ENCODE assay signal across 1 cellular context in the genomic region with DNA sequence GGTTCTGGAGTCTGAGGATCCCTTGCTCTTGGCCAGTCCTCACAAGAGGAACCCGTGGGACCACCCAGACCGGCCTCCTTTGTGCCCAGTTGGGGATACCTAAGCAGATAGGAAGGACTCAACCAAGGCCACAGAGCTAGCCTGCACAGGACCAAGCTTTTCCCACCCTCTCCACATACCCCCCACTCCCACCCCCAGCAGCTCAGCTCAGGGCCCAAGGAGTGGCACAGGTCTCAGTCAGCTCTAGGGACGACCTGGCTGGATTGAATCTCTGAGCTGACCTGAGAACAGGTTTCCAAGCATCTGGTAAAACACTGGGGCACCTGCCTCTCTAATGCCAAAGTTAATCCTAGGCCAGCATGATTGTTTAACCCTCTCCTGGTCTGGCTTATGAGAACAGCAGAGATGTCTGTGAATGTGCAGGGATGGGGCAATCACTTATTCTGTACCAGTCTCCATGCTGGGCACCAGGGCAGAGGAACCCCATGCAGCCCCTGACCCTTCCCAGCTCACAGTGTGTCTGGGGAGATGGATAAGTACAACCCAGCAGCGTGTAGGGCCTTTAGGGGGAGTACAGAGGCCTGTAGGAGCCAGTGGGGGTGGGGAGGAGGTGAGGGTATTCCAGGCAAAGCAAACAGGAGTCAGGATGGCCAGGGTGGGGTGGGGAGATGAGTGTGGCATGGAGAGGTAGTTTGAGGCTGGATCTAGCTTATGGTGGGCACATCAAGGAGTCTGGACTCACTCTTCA.
TF ChIP-seq lines count a peak whose summit lies in the region.

No MANE protein-coding gene starts in this region.

TF ChIP-seq in WTC11, 78 proteins besides CTCF, POLR2A, EP300 and RAD21:
- TF ChIP-seq, protein P1, sequence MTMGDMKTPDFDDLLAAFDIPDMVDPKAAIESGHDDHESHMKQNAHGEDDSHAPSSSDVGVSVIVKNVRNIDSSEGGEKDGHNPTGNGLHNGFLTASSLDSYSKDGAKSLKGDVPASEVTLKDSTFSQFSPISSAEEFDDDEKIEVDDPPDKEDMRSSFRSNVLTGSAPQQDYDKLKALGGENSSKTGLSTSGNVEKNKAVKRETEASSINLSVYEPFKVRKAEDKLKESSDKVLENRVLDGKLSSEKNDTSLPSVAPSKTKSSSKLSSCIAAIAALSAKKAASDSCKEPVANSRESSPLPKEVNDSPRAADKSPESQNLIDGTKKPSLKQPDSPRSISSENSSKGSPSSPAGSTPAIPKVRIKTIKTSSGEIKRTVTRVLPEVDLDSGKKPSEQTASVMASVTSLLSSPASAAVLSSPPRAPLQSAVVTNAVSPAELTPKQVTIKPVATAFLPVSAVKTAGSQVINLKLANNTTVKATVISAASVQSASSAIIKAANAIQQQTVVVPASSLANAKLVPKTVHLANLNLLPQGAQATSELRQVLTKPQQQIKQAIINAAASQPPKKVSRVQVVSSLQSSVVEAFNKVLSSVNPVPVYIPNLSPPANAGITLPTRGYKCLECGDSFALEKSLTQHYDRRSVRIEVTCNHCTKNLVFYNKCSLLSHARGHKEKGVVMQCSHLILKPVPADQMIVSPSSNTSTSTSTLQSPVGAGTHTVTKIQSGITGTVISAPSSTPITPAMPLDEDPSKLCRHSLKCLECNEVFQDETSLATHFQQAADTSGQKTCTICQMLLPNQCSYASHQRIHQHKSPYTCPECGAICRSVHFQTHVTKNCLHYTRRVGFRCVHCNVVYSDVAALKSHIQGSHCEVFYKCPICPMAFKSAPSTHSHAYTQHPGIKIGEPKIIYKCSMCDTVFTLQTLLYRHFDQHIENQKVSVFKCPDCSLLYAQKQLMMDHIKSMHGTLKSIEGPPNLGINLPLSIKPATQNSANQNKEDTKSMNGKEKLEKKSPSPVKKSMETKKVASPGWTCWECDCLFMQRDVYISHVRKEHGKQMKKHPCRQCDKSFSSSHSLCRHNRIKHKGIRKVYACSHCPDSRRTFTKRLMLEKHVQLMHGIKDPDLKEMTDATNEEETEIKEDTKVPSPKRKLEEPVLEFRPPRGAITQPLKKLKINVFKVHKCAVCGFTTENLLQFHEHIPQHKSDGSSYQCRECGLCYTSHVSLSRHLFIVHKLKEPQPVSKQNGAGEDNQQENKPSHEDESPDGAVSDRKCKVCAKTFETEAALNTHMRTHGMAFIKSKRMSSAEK (CRISPR knock-in tag; IDR thresholded peaks at IDR 0.05; ENCODE audit: borderline replicate concordance) = no peak
- TF ChIP-seq ZNF423 (CRISPR knock-in tag; IDR thresholded peaks at IDR 0.05) (no peak), TEAD4 (CRISPR knock-in tag; IDR thresholded peaks at IDR 0.05) (no peak)
- TF ChIP-seq, protein P2, sequence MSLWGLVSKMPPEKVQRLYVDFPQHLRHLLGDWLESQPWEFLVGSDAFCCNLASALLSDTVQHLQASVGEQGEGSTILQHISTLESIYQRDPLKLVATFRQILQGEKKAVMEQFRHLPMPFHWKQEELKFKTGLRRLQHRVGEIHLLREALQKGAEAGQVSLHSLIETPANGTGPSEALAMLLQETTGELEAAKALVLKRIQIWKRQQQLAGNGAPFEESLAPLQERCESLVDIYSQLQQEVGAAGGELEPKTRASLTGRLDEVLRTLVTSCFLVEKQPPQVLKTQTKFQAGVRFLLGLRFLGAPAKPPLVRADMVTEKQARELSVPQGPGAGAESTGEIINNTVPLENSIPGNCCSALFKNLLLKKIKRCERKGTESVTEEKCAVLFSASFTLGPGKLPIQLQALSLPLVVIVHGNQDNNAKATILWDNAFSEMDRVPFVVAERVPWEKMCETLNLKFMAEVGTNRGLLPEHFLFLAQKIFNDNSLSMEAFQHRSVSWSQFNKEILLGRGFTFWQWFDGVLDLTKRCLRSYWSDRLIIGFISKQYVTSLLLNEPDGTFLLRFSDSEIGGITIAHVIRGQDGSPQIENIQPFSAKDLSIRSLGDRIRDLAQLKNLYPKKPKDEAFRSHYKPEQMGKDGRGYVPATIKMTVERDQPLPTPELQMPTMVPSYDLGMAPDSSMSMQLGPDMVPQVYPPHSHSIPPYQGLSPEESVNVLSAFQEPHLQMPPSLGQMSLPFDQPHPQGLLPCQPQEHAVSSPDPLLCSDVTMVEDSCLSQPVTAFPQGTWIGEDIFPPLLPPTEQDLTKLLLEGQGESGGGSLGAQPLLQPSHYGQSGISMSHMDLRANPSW (CRISPR knock-in tag; conservative IDR thresholded peaks at IDR 0.05; ENCODE audit: low read depth) = no peak
- TF ChIP-seq, protein P3, sequence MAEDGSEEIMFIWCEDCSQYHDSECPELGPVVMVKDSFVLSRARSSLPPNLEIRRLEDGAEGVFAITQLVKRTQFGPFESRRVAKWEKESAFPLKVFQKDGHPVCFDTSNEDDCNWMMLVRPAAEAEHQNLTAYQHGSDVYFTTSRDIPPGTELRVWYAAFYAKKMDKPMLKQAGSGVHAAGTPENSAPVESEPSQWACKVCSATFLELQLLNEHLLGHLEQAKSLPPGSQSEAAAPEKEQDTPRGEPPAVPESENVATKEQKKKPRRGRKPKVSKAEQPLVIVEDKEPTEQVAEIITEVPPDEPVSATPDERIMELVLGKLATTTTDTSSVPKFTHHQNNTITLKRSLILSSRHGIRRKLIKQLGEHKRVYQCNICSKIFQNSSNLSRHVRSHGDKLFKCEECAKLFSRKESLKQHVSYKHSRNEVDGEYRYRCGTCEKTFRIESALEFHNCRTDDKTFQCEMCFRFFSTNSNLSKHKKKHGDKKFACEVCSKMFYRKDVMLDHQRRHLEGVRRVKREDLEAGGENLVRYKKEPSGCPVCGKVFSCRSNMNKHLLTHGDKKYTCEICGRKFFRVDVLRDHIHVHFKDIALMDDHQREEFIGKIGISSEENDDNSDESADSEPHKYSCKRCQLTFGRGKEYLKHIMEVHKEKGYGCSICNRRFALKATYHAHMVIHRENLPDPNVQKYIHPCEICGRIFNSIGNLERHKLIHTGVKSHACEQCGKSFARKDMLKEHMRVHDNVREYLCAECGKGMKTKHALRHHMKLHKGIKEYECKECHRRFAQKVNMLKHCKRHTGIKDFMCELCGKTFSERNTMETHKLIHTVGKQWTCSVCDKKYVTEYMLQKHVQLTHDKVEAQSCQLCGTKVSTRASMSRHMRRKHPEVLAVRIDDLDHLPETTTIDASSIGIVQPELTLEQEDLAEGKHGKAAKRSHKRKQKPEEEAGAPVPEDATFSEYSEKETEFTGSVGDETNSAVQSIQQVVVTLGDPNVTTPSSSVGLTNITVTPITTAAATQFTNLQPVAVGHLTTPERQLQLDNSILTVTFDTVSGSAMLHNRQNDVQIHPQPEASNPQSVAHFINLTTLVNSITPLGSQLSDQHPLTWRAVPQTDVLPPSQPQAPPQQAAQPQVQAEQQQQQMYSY (CRISPR knock-in tag; IDR thresholded peaks at IDR 0.05) = no peak
- TF ChIP-seq, protein P4, sequence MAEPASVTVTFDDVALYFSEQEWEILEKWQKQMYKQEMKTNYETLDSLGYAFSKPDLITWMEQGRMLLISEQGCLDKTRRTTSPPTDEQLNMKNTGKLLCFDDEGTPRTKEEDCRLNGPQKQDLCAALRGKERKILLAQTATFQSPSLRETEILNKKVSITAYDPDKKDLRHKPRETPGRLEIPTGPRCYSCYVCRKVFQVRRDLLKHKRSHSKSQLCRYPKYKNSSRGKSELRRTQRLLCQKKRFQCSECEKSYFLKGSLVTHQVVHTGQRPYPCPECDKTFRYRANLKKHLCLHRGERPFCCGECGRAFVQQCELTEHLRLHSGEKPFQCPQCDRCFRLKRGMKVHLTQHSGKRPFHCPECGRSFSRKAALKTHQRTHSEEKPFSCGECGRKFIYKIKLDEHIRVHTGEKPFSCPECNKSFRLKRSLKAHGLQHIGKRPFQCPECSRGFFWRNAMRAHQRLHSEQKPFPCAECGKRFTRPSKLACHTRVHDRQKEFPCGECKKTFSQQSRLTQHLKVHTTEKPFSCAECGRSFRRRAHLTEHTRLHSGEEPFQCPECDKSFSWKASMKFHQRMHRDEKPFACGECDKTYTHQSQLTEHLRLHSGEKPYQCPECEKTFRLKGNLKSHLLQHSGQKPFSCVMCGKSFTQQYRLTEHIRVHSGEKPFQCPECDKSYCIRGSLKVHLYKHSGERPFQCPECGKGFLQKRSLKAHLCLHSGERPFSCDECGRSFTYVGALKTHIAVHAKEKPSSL (CRISPR knock-in tag; conservative IDR thresholded peaks at IDR 0.05) = no peak
- TF ChIP-seq, protein P5, sequence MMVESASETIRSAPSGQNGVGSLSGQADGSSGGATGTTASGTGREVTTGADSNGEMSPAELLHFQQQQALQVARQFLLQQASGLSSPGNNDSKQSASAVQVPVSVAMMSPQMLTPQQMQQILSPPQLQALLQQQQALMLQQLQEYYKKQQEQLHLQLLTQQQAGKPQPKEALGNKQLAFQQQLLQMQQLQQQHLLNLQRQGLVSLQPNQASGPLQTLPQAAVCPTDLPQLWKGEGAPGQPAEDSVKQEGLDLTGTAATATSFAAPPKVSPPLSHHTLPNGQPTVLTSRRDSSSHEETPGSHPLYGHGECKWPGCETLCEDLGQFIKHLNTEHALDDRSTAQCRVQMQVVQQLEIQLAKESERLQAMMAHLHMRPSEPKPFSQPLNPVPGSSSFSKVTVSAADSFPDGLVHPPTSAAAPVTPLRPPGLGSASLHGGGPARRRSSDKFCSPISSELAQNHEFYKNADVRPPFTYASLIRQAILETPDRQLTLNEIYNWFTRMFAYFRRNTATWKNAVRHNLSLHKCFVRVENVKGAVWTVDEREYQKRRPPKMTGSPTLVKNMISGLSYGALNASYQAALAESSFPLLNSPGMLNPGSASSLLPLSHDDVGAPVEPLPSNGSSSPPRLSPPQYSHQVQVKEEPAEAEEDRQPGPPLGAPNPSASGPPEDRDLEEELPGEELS (CRISPR knock-in tag; IDR thresholded peaks at IDR 0.05) = no peak
TF ChIP-seq in WTC11: peak in this region for 0.
